In the genomic region with DNA sequence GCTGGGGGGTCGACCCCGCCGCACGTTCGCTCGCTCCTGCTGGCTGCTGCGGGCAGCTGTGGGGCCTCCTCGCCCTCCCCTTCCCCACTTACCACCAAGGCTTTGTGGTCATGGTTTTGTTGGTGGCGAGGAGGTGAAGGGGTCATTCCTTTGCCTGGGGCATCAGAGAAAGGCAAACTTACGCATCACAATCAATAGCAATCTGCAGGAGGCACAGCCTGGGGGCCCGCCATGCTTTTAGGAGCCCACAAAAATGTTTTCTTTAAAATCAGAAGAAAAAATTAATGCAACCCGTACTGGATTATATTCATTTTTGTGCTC, we compare ENCODE assay signal across 8 cellular contexts.
DNase-seq lines count a peak whose midpoint lies in the region; ATAC-seq, FAIRE-seq and TF ChIP-seq lines count a peak whose summit lies in the region.
"Had no signal": no experiment of that assay in that cellular context is flagged by ENCODE, and none has a peak within 500 bp of the region (broad histone marks: within the 10 kb centered on the region; RNA-seq: fewer than 3 reads in every experiment).

No MANE protein-coding gene starts in this region.

- H3K79me2 ChIP-seq in keratinocyte (ENCODE audit: control insufficient read depth, insufficient read depth, low read length) = no peaks in the 10 kb centered on the region

- intact Hi-C loops in tibial artery (cut with DNase I; ENCODE audit: low total_unique reads) = no loop called here

- TF ChIP-seq CTCF in HFF-Myc (IDR thresholded peaks at IDR 0.05; ENCODE audit: low read depth, low read length, missing control alignments) (no peak), keratinocyte (optimal IDR thresholded peaks at IDR 0.05 in 1 of 3, IDR thresholded peaks at IDR 0.05 in 1 of 3, conservative IDR thresholded peaks at IDR 0.05 in 1 of 3; ENCODE audit: extremely low read depth in 1 of 3, insufficient read depth in 2 of 3, low read length in 3 of 3) (no peak), tibial artery (IDR thresholded peaks at IDR 0.05) (no peak)

- H3K9me3 ChIP-seq in keratinocyte (ENCODE audit: control insufficient read depth, low read depth, low read length) (no peaks in the 10 kb centered on the region), tibial artery (no peaks in the 10 kb centered on the region)

- no peak for FAIRE-seq in keratinocyte (lab: Jason Lieb, UNC)

- H3K9ac ChIP-seq in keratinocyte (ENCODE audit: control insufficient read depth, extremely low read depth, insufficient read depth, low read length) = no peak overlapping the region

- H3K4me3 ChIP-seq in HFF-Myc (replicated peaks; ENCODE audit: low read depth, low read length) (peak overlapping the region; percentile 34), keratinocyte (ENCODE audit: control insufficient read depth in 2 of 3, extremely low read depth in 1 of 3, insufficient read depth in 2 of 3, low read depth in 1 of 3, low read length in 3 of 3) (peak overlapping the region in 2 of 3 experiments; percentile 2 to 16), tibial artery (peak overlapping the region; percentile 39 to 57)
- H3K4me3 ChIP-seq: PC-9 had no signal

- peak overlapping the region; percentile 76 for H3K4me2 ChIP-seq in keratinocyte (ENCODE audit: control insufficient read depth, extremely low read depth, insufficient read depth, low read depth, low read length)

- H3K27me3 ChIP-seq in keratinocyte (ENCODE audit: control insufficient read depth, extremely low read depth, insufficient read depth, low read length) = no peaks in the 10 kb centered on the region
- no peaks in the 10 kb centered on the region for H3K27me3 ChIP-seq in tibial artery

- H3K36me3 ChIP-seq in keratinocyte (ENCODE audit: control insufficient read depth in 2 of 2, extremely low read depth in 1 of 2, insufficient read depth in 2 of 2, low read length in 2 of 2) = no peaks in the 10 kb centered on the region
- H3K36me3 ChIP-seq in tibial artery = no peaks in the 10 kb centered on the region

- peak; percentile 19 for ATAC-seq in SK-N-SH treated with all-trans-retinoic acid at 6 μM for 48 hours

- no peaks in the 10 kb centered on the region for H3K9me1 ChIP-seq in keratinocyte (ENCODE audit: control insufficient read depth, extremely low read depth, insufficient read depth, low read length)

- H3K4me1 ChIP-seq in keratinocyte (ENCODE audit: control insufficient read depth, extremely low read depth, insufficient read depth, low read length) (no peaks in the 10 kb centered on the region), tibial artery (peaks cover 0 to 21% (median 14%) of the 10 kb centered on the region in 4 donors)

- H4K20me1 ChIP-seq in keratinocyte (ENCODE audit: control insufficient read depth, extremely low read depth, insufficient read depth, low read length) = no peaks in the 10 kb centered on the region

- peak overlapping the region; percentile 17 for H2AFZ ChIP-seq in keratinocyte (ENCODE audit: control insufficient read depth, low read length)
- H2AFZ ChIP-seq: PC-9 had no signal

- DNase-seq in HFF-Myc (ENCODE audit: extremely low read depth, low read depth) (no peak), keratinocyte (ENCODE audit: low read depth, low spot score) (no peak), tibial artery (no peak), DMS79 treated with DMSO at 0.1 percent for 48 hours (lab: John Stamatoyannopoulos, UW) (no peak), amniotic stem cell (lab: John Stamatoyannopoulos, UW) (no peak), KBM-7 (no peak)

- no peak overlapping the region for H3K27ac ChIP-seq in keratinocyte (ENCODE audit: control insufficient read depth, insufficient read depth, low read length)
- H3K27ac ChIP-seq in tibial artery = peak overlapping the region in 1 of 2 donors; percentile 23
- H3K27ac ChIP-seq: PC-9 had no signal

- in situ Hi-C loops in KBM-7 (cut with MboI; ENCODE audit: low pct_unique_long_range_greater_than_20kb, low sequenced_read_pairs) = no loop called here

- dilution Hi-C loops in keratinocyte (cut with MboI; ENCODE audit: extremely low pct_ligation_motif_present, low sequenced_read_pairs) = no loop called here

TF ChIP-seq in SK-N-SH treated with all-trans-retinoic acid at 6 μM for 48 hours, 23 proteins besides CTCF, POLR2A, EP300 and RAD21:
- TF ChIP-seq, protein P1, sequence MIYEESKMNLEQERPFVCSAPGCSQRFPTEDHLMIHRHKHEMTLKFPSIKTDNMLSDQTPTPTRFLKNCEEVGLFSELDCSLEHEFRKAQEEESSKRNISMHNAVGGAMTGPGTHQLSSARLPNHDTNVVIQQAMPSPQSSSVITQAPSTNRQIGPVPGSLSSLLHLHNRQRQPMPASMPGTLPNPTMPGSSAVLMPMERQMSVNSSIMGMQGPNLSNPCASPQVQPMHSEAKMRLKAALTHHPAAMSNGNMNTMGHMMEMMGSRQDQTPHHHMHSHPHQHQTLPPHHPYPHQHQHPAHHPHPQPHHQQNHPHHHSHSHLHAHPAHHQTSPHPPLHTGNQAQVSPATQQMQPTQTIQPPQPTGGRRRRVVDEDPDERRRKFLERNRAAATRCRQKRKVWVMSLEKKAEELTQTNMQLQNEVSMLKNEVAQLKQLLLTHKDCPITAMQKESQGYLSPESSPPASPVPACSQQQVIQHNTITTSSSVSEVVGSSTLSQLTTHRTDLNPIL (CRISPR knock-in tag; IDR thresholded peaks at IDR 0.05; ENCODE audit: low read depth) = no peak
- TF ChIP-seq TCF4 (CRISPR knock-in tag; IDR thresholded peaks at IDR 0.05; ENCODE audit: borderline replicate concordance) (no peak), CSDC2 (CRISPR knock-in tag; IDR thresholded peaks at IDR 0.05) (no peak), RARB (CRISPR knock-in tag; IDR thresholded peaks at IDR 0.05) (no peak), GLIS3 (CRISPR knock-in tag; IDR thresholded peaks at IDR 0.05) (no peak), TOX (CRISPR knock-in tag; IDR thresholded peaks at IDR 0.05; ENCODE audit: borderline replicate concordance) (no peak), PPARA (CRISPR knock-in tag; IDR thresholded peaks at IDR 0.05; ENCODE audit: borderline replicate concordance) (no peak), ZNF565 (CRISPR knock-in tag; conservative IDR thresholded peaks at IDR 0.05; ENCODE audit: low read depth) (no peak), BACH2 (CRISPR knock-in tag; IDR thresholded peaks at IDR 0.05; ENCODE audit: borderline replicate concordance) (no peak)
- TF ChIP-seq, protein P2, sequence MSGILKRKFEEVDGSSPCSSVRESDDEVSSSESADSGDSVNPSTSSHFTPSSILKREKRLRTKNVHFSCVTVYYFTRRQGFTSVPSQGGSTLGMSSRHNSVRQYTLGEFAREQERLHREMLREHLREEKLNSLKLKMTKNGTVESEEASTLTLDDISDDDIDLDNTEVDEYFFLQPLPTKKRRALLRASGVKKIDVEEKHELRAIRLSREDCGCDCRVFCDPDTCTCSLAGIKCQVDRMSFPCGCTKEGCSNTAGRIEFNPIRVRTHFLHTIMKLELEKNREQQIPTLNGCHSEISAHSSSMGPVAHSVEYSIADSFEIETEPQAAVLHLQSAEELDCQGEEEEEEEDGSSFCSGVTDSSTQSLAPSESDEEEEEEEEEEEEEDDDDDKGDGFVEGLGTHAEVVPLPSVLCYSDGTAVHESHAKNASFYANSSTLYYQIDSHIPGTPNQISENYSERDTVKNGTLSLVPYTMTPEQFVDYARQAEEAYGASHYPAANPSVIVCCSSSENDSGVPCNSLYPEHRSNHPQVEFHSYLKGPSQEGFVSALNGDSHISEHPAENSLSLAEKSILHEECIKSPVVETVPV (CRISPR knock-in tag; IDR thresholded peaks at IDR 0.05) = no peak
